Comparison of ENCODE assay signal across 8 cellular contexts in genomic region chr9:127545196-127546124, GRCh38.
DNase-seq lines count a peak whose midpoint lies in the region; ATAC-seq and TF ChIP-seq lines count a peak whose summit lies in the region.

No MANE protein-coding gene starts in this region.

- no peak overlapping the region for H3K4me3 Mint-ChIP-seq in neural crest cell
- H3K4me3 Mint-ChIP-seq in naive thymus-derived CD8-positive, alpha-beta T cell, result no peak overlapping the region
- no peak overlapping the region for H3K4me3 Mint-ChIP-seq in effector memory CD8-positive, alpha-beta T cell

- H3K36me3 Mint-ChIP-seq in neural crest cell (ENCODE audit: low read depth), result no peaks in the 10 kb centered on the region
- H3K36me3 Mint-ChIP-seq in naive thymus-derived CD8-positive, alpha-beta T cell, result no peaks in the 10 kb centered on the region
- no peaks in the 10 kb centered on the region for H3K36me3 Mint-ChIP-seq in effector memory CD8-positive, alpha-beta T cell (ENCODE audit: insufficient read depth)

- peak; percentile 63 for ATAC-seq in GM19467 (IDR thresholded peaks at IDR 0.05; ENCODE audit: unreplicated experiment)
- no peak for ATAC-seq in naive thymus-derived CD8-positive, alpha-beta T cell
- no peak for ATAC-seq in GM18498 (IDR thresholded peaks at IDR 0.05; ENCODE audit: unreplicated experiment)
- ATAC-seq in effector memory CD8-positive, alpha-beta T cell (replicated peaks), result no peak

- POLR2A ChIA-PET in naive thymus-derived CD8-positive, alpha-beta T cell (lab: Charles Lee), result no interaction called here

- no peak for TF ChIP-seq CTCF in epithelial cell of esophagus (IDR thresholded peaks at IDR 0.05; ENCODE audit: insufficient read depth, low read depth, low read length, missing control alignments)
- TF ChIP-seq CTCF in neural crest cell (conservative IDR thresholded peaks at IDR 0.05), result no peak

- H3K9me3 Mint-ChIP-seq in neural crest cell, result no peaks in the 10 kb centered on the region
- no peaks in the 10 kb centered on the region for H3K9me3 Mint-ChIP-seq in naive thymus-derived CD8-positive, alpha-beta T cell
- no peaks in the 10 kb centered on the region for H3K9me3 Mint-ChIP-seq in effector memory CD8-positive, alpha-beta T cell

- peak overlapping the region; percentile 50 for H3K27ac Mint-ChIP-seq in neural crest cell (ENCODE audit: unreplicated experiment)
- peak overlapping the region in 2 of 10 donors; percentile 43 to 62 for H3K27ac Mint-ChIP-seq in naive thymus-derived CD8-positive, alpha-beta T cell
- peak overlapping the region in 1 of 2 donors; percentile 90 for H3K27ac Mint-ChIP-seq in effector memory CD8-positive, alpha-beta T cell

- DNase-seq in NCI-H345 (lab: John Stamatoyannopoulos, UW) (peak; percentile 75), epithelial cell of esophagus (ENCODE audit: low read depth) (peak; percentile 64), neural crest cell (ENCODE audit: low read depth, low spot score) (no peak), cortex of kidney (lab: John Stamatoyannopoulos, UW) (no peak)
- no peak for DNase-seq in naive thymus-derived CD8-positive, alpha-beta T cell
- no peak for DNase-seq in effector memory CD8-positive, alpha-beta T cell

- H3K4me3 ChIP-seq in epithelial cell of esophagus (ENCODE audit: low read length), result no peak overlapping the region

- H3K27me3 Mint-ChIP-seq in neural crest cell (ENCODE audit: low read depth), result no peaks in the 10 kb centered on the region
- no peaks in the 10 kb centered on the region for H3K27me3 Mint-ChIP-seq in naive thymus-derived CD8-positive, alpha-beta T cell
- no peaks in the 10 kb centered on the region for H3K27me3 Mint-ChIP-seq in effector memory CD8-positive, alpha-beta T cell

- H3K4me1 Mint-ChIP-seq in neural crest cell, result peaks cover 47% of the 10 kb centered on the region
- H3K4me1 Mint-ChIP-seq in naive thymus-derived CD8-positive, alpha-beta T cell, result peaks cover 4 to 17% (median 9%) of the 10 kb centered on the region in 4 donors
- H3K4me1 Mint-ChIP-seq in effector memory CD8-positive, alpha-beta T cell (ENCODE audit: low read depth in 2 of 2), result peaks cover 17 to 20% of the 10 kb centered on the region in 2 donors

Comparison
In these comparisons a context has a peak if more than half of its experiments do, and no peak if none do; other contexts are left out.
1. DNase-seq: peak in NCI-H345 (single experiment) and epithelial cell of esophagus (single experiment); none in neural crest cell (single experiment), naive thymus-derived CD8-positive, alpha-beta T cell (0 of 10), cortex of kidney (single experiment) and effector memory CD8-positive, alpha-beta T cell (0 of 3).